Comparison of ENCODE assay signal across 25 cellular contexts in the genomic region with DNA sequence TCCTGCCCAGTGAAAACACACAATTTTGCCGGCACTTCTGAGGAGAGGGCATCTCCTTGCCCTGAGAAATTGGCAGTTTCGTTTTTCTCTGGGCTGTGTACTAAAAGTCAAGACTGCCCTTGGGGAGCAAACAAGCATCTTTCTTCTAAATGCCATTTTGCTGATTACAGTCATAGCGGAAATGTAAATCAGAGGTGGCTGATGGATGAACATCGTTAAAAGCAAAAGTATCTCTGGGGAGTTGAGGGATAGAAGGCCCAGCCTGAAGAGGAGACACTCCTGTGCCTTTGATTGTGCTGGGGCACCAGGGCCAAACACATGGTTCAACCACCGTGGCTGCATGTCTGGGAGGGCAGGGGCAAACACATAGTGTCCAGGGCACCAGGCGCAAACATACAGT. TPM values are rescaled to one million over a fixed set of nuclear protein-coding genes. Genes with fewer than 3 reads are reported as not detected.
A peak's percentile ranks its signal among the peaks of the same experiment; 100 is the strongest.
DNase-seq lines count a peak whose midpoint lies in the region; ATAC-seq, FAIRE-seq and TF ChIP-seq lines count a peak whose summit lies in the region.
"Had no signal": no experiment of that assay in that cellular context is flagged by ENCODE, and none has a peak within 500 bp of the region (broad histone marks: within the 10 kb centered on the region; RNA-seq: fewer than 3 reads in every experiment).

No MANE protein-coding gene starts in this region.

- CTCF ChIA-PET in GM12878 (lab: Yijun Ruan, JAX) = no interaction called here
- CTCF ChIA-PET in activated CD4-positive, alpha-beta T cell treated with anti-CD3 and anti-CD28 coated beads for 36 hours (lab: Charles Lee) = no interaction called here

- H4K8ac ChIP-seq in neuronal stem cell (ENCODE audit: low read depth, low read length) = no peak overlapping the region

- H3K4me1 ChIP-seq in BLaER1 (peaks cover 26% of the 10 kb centered on the region), GM12878 (ENCODE audit: control insufficient read depth, insufficient read depth, low read length) (peaks cover 21% of the 10 kb centered on the region), neuronal stem cell (ENCODE audit: control insufficient read depth in 2 of 2, insufficient read depth in 1 of 2, low read depth in 1 of 2, low read length in 2 of 2) (peaks cover 3 to 22% of the 10 kb centered on the region in 2 donors), right cardiac atrium (ENCODE audit: control insufficient read depth, insufficient read depth, low read length) (no peaks in the 10 kb centered on the region)
- H3K4me1 ChIP-seq: A549, BE2C, Caco-2 had no signal

- RAD21 ChIA-PET in GM12878 (lab: Charles Lee; ENCODE audit: unreplicated experiment) = interaction anchor here (1.4 kb wide), 1 partner anchor 16 kb away, joined by 5 read pairs; no protein-coding TSS in a partner anchor

- intact Hi-C loops in GM12878 (cut with micrococcal nuclease; ENCODE audit: unreplicated experiment) (no loop called here), right cardiac atrium (cut with DNase I) (no loop called here)
- intact Hi-C loops in activated CD4-positive, alpha-beta T cell treated with anti-CD3 and anti-CD28 coated beads for 36 hours (cut with DNase I, micrococcal nuclease) = no loop called here
- intact Hi-C loops in activated T-helper 1 cell treated with anti-CD3 and anti-CD28 coated beads, Interleukin-12 subunit alpha, Interleukin-12 subunit beta, Interleukin-2, Interleukin-4 antibody, amounts not matched to agents 30 ng/mL and 10 ng/mL and 1 ng/mL, durations not matched to agents 14 hours and 24 hours and 36 hours (cut with micrococcal nuclease) = no loop called here

- no peaks in the 10 kb centered on the region for H3K79me1 ChIP-seq in neuronal stem cell (ENCODE audit: low read depth, low read length)

- SMC1A ChIA-PET in GM12878 (lab: Charles Lee; ENCODE audit: uncharacterized antibody, unreplicated experiment) = interaction anchor here (0.8 to 1.3 kb wide), 2 partner anchors 8 to 27 kb away, joined by 3 to 4 read pairs; no protein-coding TSS in a partner anchor

- no peaks in the 10 kb centered on the region for H3K79me2 ChIP-seq in GM12878 (ENCODE audit: control insufficient read depth, insufficient read depth, low read length)

- DNase-seq in GM12865 (ENCODE audit: low read depth) = peak; percentile 13
- no peak for DNase-seq in GM12878 (ENCODE audit: low read depth, low spot score)
- DNase-seq in neuronal stem cell (ENCODE audit: low spot score) = no peak
- DNase-seq in right cardiac atrium = no peak
- DNase-seq in activated CD4-positive, alpha-beta T cell treated with anti-CD3 and anti-CD28 coated beads for 36 hours = no peak
- no peak for DNase-seq in activated T-helper 1 cell treated with anti-CD3 and anti-CD28 coated beads, Interleukin-12 subunit alpha, Interleukin-12 subunit beta, Interleukin-2, Interleukin-4 antibody, amounts not matched to agents 30 ng/mL and 10 ng/mL and 1 ng/mL, durations not matched to agents 14 hours and 24 hours and 36 hours (ENCODE audit: low spot score)
- DNase-seq: 8988T; ACHN; AML-193; BE2C; Caco-2; CD4-positive, CD25-positive, alpha-beta regulatory T cell; CD8-positive, alpha-beta T cell; DMS153; DMS79; EL; GDM1; GM23248; H7 had no signal

- no peak overlapping the region for H3K4ac ChIP-seq in neuronal stem cell (ENCODE audit: low read length)

- peak overlapping the region; percentile 50 for H3K18ac ChIP-seq in neuronal stem cell (ENCODE audit: low read length)

- H3K4me1 Mint-ChIP-seq in activated CD4-positive, alpha-beta T cell treated with anti-CD3 and anti-CD28 coated beads for 36 hours = peaks cover 7% of the 10 kb centered on the region
- H3K4me1 Mint-ChIP-seq in activated T-helper 1 cell treated with anti-CD3 and anti-CD28 coated beads, Interleukin-12 subunit alpha, Interleukin-12 subunit beta, Interleukin-2, Interleukin-4 antibody, amounts not matched to agents 30 ng/mL and 10 ng/mL and 1 ng/mL, durations not matched to agents 14 hours and 24 hours and 36 hours (ENCODE audit: low read depth) = peaks cover 7% of the 10 kb centered on the region

- no peak for TF ChIP-seq EP300 in GM12878 (IDR thresholded peaks at IDR 0.05; ENCODE audit: borderline replicate concordance in 1 of 2, control insufficient read depth in 1 of 2, low read depth in 2 of 2, low read length in 2 of 2)

- POLR2A ChIA-PET in GM12878 (lab: Charles Lee) = interaction anchor here (0.6 kb wide), 1 partner anchor 10 kb away, joined by 3 read pairs; no protein-coding TSS in a partner anchor
- POLR2A ChIA-PET in activated CD4-positive, alpha-beta T cell treated with anti-CD3 and anti-CD28 coated beads for 36 hours (lab: Charles Lee) = no interaction called here

- H3K36me3 ChIP-seq in BLaER1 (no peaks in the 10 kb centered on the region), GM12878 (ENCODE audit: control insufficient read depth in 2 of 2, insufficient read depth in 2 of 2, low read length in 1 of 2) (no peaks in the 10 kb centered on the region), neuronal stem cell (replicated peaks in 1 of 2; ENCODE audit: control insufficient read depth in 2 of 2, insufficient read depth in 2 of 2, low read length in 2 of 2) (no peaks in the 10 kb centered on the region)
- H3K36me3 ChIP-seq: BE2C had no signal

- no peak overlapping the region for H3K23ac ChIP-seq in neuronal stem cell (ENCODE audit: low read depth, low read length, poor library complexity)

- H3K9me3 ChIP-seq in BLaER1 = no peaks in the 10 kb centered on the region
- no peaks in the 10 kb centered on the region; the same call in 1 of the 3 replicates for H3K9me3 ChIP-seq in GM12878 (replicated peaks; ENCODE audit: control insufficient read depth, insufficient read depth, low read length)
- no peaks in the 10 kb centered on the region for H3K9me3 ChIP-seq in neuronal stem cell (replicated peaks in 1 of 2; ENCODE audit: control insufficient read depth in 2 of 2, insufficient read depth in 1 of 2, low read depth in 1 of 2, low read length in 2 of 2)
- no peaks in the 10 kb centered on the region for H3K9me3 ChIP-seq in right cardiac atrium (ENCODE audit: control insufficient read depth, low read length)
- H3K9me3 ChIP-seq: A549, BE2C, Caco-2 had no signal

- H3K14ac ChIP-seq in neuronal stem cell (ENCODE audit: low read length) = no peak overlapping the region

- H3K36me3 Mint-ChIP-seq in activated CD4-positive, alpha-beta T cell treated with anti-CD3 and anti-CD28 coated beads for 36 hours (ENCODE audit: low read depth) = no peaks in the 10 kb centered on the region
- H3K36me3 Mint-ChIP-seq in activated T-helper 1 cell treated with anti-CD3 and anti-CD28 coated beads, Interleukin-12 subunit alpha, Interleukin-12 subunit beta, Interleukin-2, Interleukin-4 antibody, amounts not matched to agents 30 ng/mL and 10 ng/mL and 1 ng/mL, durations not matched to agents 14 hours and 24 hours and 36 hours (ENCODE audit: low read depth) = no peaks in the 10 kb centered on the region
- H3K36me3 Mint-ChIP-seq: CD4-positive, CD25-positive, alpha-beta regulatory T cell; CD8-positive, alpha-beta T cell had no signal

- H3K4me3 Mint-ChIP-seq in activated CD4-positive, alpha-beta T cell treated with anti-CD3 and anti-CD28 coated beads for 36 hours = no peak overlapping the region
- H3K4me3 Mint-ChIP-seq in activated T-helper 1 cell treated with anti-CD3 and anti-CD28 coated beads, Interleukin-12 subunit alpha, Interleukin-12 subunit beta, Interleukin-2, Interleukin-4 antibody, amounts not matched to agents 30 ng/mL and 10 ng/mL and 1 ng/mL, durations not matched to agents 14 hours and 24 hours and 36 hours = no peak overlapping the region
- H3K4me3 Mint-ChIP-seq: CD4-positive, CD25-positive, alpha-beta regulatory T cell; CD8-positive, alpha-beta T cell had no signal

- H3K4me3 ChIP-seq in BLaER1 (no peak overlapping the region), GM12865 (ENCODE audit: low read depth, low read length) (no peak overlapping the region), GM12878 (no peak overlapping the region), neuronal stem cell (ENCODE audit: low read length in 2 of 2) (no peak overlapping the region), right cardiac atrium (ENCODE audit: low read length) (no peak overlapping the region)
- H3K4me3 ChIP-seq: A549, GM23248 had no signal

- BruUV-seq in GM12878 (replicated peaks; lab: Mats Ljungman, UMichigan) = no TSS peak

- H3K4me2 ChIP-seq in BLaER1 (peak overlapping the region; percentile 65), GM12878 (ENCODE audit: control insufficient read depth, insufficient read depth) (no peak overlapping the region), neuronal stem cell (ENCODE audit: insufficient read depth, low read length, poor library complexity, severe bottlenecking) (no peak overlapping the region)
- H3K4me2 ChIP-seq: A549 had no signal

- H2BK5ac ChIP-seq in neuronal stem cell (ENCODE audit: low read length) = no peak overlapping the region

- TF ChIP-seq RAD21 in GM12878 (IDR thresholded peaks at IDR 0.05; ENCODE audit: insufficient read depth, low read depth, low read length) = no peak

- peak overlapping the region; percentile 2 for H2BK15ac ChIP-seq in neuronal stem cell (ENCODE audit: low read length)

- H3K27ac Mint-ChIP-seq in activated CD4-positive, alpha-beta T cell treated with anti-CD3 and anti-CD28 coated beads for 36 hours = no peak overlapping the region
- H3K27ac Mint-ChIP-seq in activated T-helper 1 cell treated with anti-CD3 and anti-CD28 coated beads, Interleukin-12 subunit alpha, Interleukin-12 subunit beta, Interleukin-2, Interleukin-4 antibody, amounts not matched to agents 30 ng/mL and 10 ng/mL and 1 ng/mL, durations not matched to agents 14 hours and 24 hours and 36 hours = no peak overlapping the region
- H3K27ac Mint-ChIP-seq: CD4-positive, CD25-positive, alpha-beta regulatory T cell; CD8-positive, alpha-beta T cell had no signal

- H2AFZ ChIP-seq in GM12878 (ENCODE audit: control insufficient read depth, low read depth, low read length) (no peak overlapping the region), neuronal stem cell (ENCODE audit: low read length) (no peak overlapping the region)
- H2AFZ ChIP-seq: GM23248 had no signal

- peak; percentile 13 for ATAC-seq in GM12878
- no peak for ATAC-seq in right cardiac atrium
- no peak for ATAC-seq in activated CD4-positive, alpha-beta T cell treated with anti-CD3 and anti-CD28 coated beads for 36 hours
- ATAC-seq: A549; CD8-positive, alpha-beta T cell; HCT116 had no signal

- H3K9me3 Mint-ChIP-seq in activated CD4-positive, alpha-beta T cell treated with anti-CD3 and anti-CD28 coated beads for 36 hours (ENCODE audit: low read depth) = no peaks in the 10 kb centered on the region
- no peaks in the 10 kb centered on the region for H3K9me3 Mint-ChIP-seq in activated T-helper 1 cell treated with anti-CD3 and anti-CD28 coated beads, Interleukin-12 subunit alpha, Interleukin-12 subunit beta, Interleukin-2, Interleukin-4 antibody, amounts not matched to agents 30 ng/mL and 10 ng/mL and 1 ng/mL, durations not matched to agents 14 hours and 24 hours and 36 hours
- H3K9me3 Mint-ChIP-seq: CD8-positive, alpha-beta T cell had no signal

- in situ Hi-C loops in GM12878 (cut with MboI) = no loop called here

- peak overlapping the region; percentile 56; the same call in 1 of the 2 replicates for H3K27ac ChIP-seq in BLaER1
- no peak overlapping the region for H3K27ac ChIP-seq in GM12878 (ENCODE audit: control insufficient read depth, insufficient read depth)
- H3K27ac ChIP-seq in neuronal stem cell (replicated peaks; ENCODE audit: low read length) = no peak overlapping the region
- no peak overlapping the region for H3K27ac ChIP-seq in right cardiac atrium (ENCODE audit: low read length)
- H3K27ac ChIP-seq: C4-2B, GM23248 had no signal

- H2AK5ac ChIP-seq in neuronal stem cell (ENCODE audit: low read depth, low read length) = no peak overlapping the region

- H3K27me3 ChIP-seq in BLaER1 (no peaks in the 10 kb centered on the region), GM12878 (replicated peaks in 1 of 2; ENCODE audit: control insufficient read depth in 2 of 2, insufficient read depth in 2 of 2, low read length in 1 of 2) (no peaks in the 10 kb centered on the region), neuronal stem cell (ENCODE audit: control insufficient read depth in 3 of 3, insufficient read depth in 3 of 3, low read depth in 1 of 3, low read length in 3 of 3) (peaks cover 0 to 3% (median 0%) of the 10 kb centered on the region in 3 experiments), right cardiac atrium (ENCODE audit: control insufficient read depth, insufficient read depth) (no peaks in the 10 kb centered on the region)

- no peak for FAIRE-seq in GM12878 (lab: Jason Lieb, UNC)
- FAIRE-seq: A549, GM12892, H1 had no signal

- H2BK12ac ChIP-seq in neuronal stem cell (ENCODE audit: low read length) = peak overlapping the region; percentile 67

- 17% methylated on average over 6 of the region's 6 CpGs for WGBS in GM12878 (ENCODE audit: insufficient coverage, insufficient replicate concordance, low lambda C conversion rate, missing lambda C conversion rate)
- WGBS in neuronal stem cell (ENCODE audit: extremely low coverage in 2 of 2, insufficient read length in 2 of 2, insufficient replicate concordance in 1 of 2), 2 donors = no CpG with 5 or more reads among the region's 6 CpGs
- WGBS in right cardiac atrium = 83% methylated on average over 6 of the region's 6 CpGs

- H2BK120ac ChIP-seq in neuronal stem cell (ENCODE audit: low read depth, low read length) = no peak overlapping the region

- no peak for TF ChIP-seq POLR2A in GM12878 (IDR thresholded peaks at IDR 0.05; ENCODE audit: low read depth, low read length)

- TF ChIP-seq CTCF in GM12865 (IDR thresholded peaks at IDR 0.05; ENCODE audit: insufficient read depth, low read depth, low read length, missing control alignments) (no peak), GM12878 (IDR thresholded peaks at IDR 0.05 in 2 of 3, conservative IDR thresholded peaks at IDR 0.05 in 1 of 3; ENCODE audit: control insufficient read depth in 2 of 3, extremely low read depth in 1 of 3, insufficient read depth in 1 of 3, low read depth in 3 of 3, low read length in 3 of 3) (no peak)

- no peaks in the 10 kb centered on the region for H4K20me1 ChIP-seq in BLaER1
- no peaks in the 10 kb centered on the region for H4K20me1 ChIP-seq in GM12878 (ENCODE audit: control insufficient read depth, insufficient read depth)

- no peak overlapping the region for H3K9ac ChIP-seq in BLaER1
- H3K9ac ChIP-seq in GM12878 (ENCODE audit: control insufficient read depth, insufficient read depth, low read length) = no peak overlapping the region
- H3K9ac ChIP-seq in neuronal stem cell (ENCODE audit: low read depth, low read length, poor library complexity) = no peak overlapping the region
- H3K9ac ChIP-seq: GM23248 had no signal

- peaks cover 24% of the 10 kb centered on the region for H3K27me3 Mint-ChIP-seq in activated CD4-positive, alpha-beta T cell treated with anti-CD3 and anti-CD28 coated beads for 36 hours
- H3K27me3 Mint-ChIP-seq in activated T-helper 1 cell treated with anti-CD3 and anti-CD28 coated beads, Interleukin-12 subunit alpha, Interleukin-12 subunit beta, Interleukin-2, Interleukin-4 antibody, amounts not matched to agents 30 ng/mL and 10 ng/mL and 1 ng/mL, durations not matched to agents 14 hours and 24 hours and 36 hours (ENCODE audit: insufficient read depth) = peaks cover 10% of the 10 kb centered on the region
- H3K27me3 Mint-ChIP-seq: CD4-positive, CD25-positive, alpha-beta regulatory T cell had no signal

- H4K91ac ChIP-seq in neuronal stem cell (ENCODE audit: low read depth, low read length, poor library complexity) = no peak overlapping the region

RNA-seq across cellular contexts. Expression of a gene that starts 49.8 kb away (rescaled TPM):
- 0.17 TPM in 2 replicates for total RNA-seq in GM12878 (2013; cell fraction: nucleolus; rRNA removed)
- not detected in 2 replicates for total RNA-seq in GM12878 (2014; rRNA removed)
- not detected in 2 replicates for total RNA-seq in GM12878 (2014; rRNA removed; fragmentation: Illumina TruSeq; extraction: Trizol)
- total RNA-seq in GM12878 (2021) = not detected in 2 replicates
- not detected for polyA plus RNA-seq in GM12878 (2011; ENCODE audit: low read depth)
- 0.03 TPM in 1 of 2 replicates, not detected in the other for polyA plus RNA-seq in GM12878 (2011; rRNA removed)
- polyA plus RNA-seq in GM12878 (2011; cell fraction: cytosol; rRNA removed) = 0.01 and 0.03 TPM in 2 replicates
- 0.15 and 0.37 TPM in 2 replicates for polyA plus RNA-seq in GM12878 (2011; cell fraction: nucleus; rRNA removed)
- polyA plus RNA-seq in GM12878 (2012) = 0.06 TPM in 1 of 2 replicates, not detected in the other
- polyA plus RNA-seq in GM12878 (2014; fragmentation: Illumina TruSeq; extraction: Trizol) = 0.03 TPM in 1 of 2 replicates, not detected in the other
- polyA plus RNA-seq in GM12878 (2014; fragmentation: Nextera tagmentation; extraction: Ambion mirVana) = under 1 TPM in 1 of 2 experiments, not detected in 1; 0.02 TPM
- not detected in 2 replicates for polyA plus RNA-seq in GM12878 (2014; rRNA removed)
- polyA plus RNA-seq in GM12878 (2016; fragmentation: Nextera tagmentation; extraction: Ambion mirVana) = under 1 TPM in 1 of 2 experiments, not detected in 1; 0.03 TPM
- polyA minus RNA-seq in GM12878 (2011; rRNA and poly(A)+ RNA removed) = 0.07 and 0.36 TPM in 2 replicates
- not detected in 2 replicates for polyA minus RNA-seq in GM12878 (2011; cell fraction: cytosol; rRNA and poly(A)+ RNA removed)
- polyA minus RNA-seq in GM12878 (2011; cell fraction: nucleus; rRNA and poly(A)+ RNA removed) = 0.12 TPM in 1 of 2 replicates, not detected in the other
- 0.11 TPM for polyA plus RNA-seq in neuronal stem cell (2013, experiment 1 of 2)
- polyA plus RNA-seq in neuronal stem cell (2013, experiment 2 of 2) = 0.06 TPM
- total RNA-seq in right cardiac atrium = not detected
- not detected for polyA plus RNA-seq in right cardiac atrium
- not detected for total RNA-seq in activated CD4-positive, alpha-beta T cell treated with anti-CD3 and anti-CD28 coated beads for 36 hours
- not detected in 2 replicates for total RNA-seq in activated T-helper 1 cell treated with anti-CD3 and anti-CD28 coated beads, Interleukin-12 subunit alpha, Interleukin-12 subunit beta, Interleukin-2, Interleukin-4 antibody, amounts not matched to agents 30 ng/mL and 10 ng/mL and 1 ng/mL, durations not matched to agents 14 hours and 24 hours and 36 hours
- total RNA-seq: Caco-2; CD4-positive, CD25-positive, alpha-beta regulatory T cell; CD8-positive, alpha-beta T cell; GM23248; H1; H7 had no signal
- polyA plus RNA-seq: CD4-positive, CD25-positive, alpha-beta regulatory T cell; GM23248 had no signal
